10 cellular contexts compared by ENCODE assay signal in the genomic region with DNA sequence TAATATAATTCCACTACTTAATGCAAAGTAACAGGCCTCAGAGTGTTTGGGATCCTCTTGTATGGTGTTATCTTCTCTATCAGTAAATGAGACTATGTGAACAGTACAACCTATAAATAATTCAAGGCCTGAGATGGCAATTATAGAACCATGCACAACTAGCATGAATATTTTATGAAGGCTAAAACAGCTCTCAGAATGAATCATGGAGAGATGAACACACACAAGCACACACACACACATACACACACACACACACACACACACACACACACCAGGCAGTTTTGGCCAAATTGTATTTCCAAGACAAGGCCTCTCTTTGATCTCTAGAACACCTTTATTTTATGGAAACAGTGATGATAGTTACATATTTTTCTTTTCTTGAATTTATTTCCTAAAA.
DNase-seq lines count a peak whose midpoint lies in the region; ATAC-seq and TF ChIP-seq lines count a peak whose summit lies in the region.
"Had no signal": no experiment of that assay in that cellular context is flagged by ENCODE, and none has a peak within 500 bp of the region (broad histone marks: within the 10 kb centered on the region; RNA-seq: fewer than 3 reads in every experiment).

No MANE protein-coding gene starts in this region.

- peak overlapping the region; percentile 86 for H3K27ac Mint-ChIP-seq in osteocyte (ENCODE audit: unreplicated experiment)

- no peaks in the 10 kb centered on the region for H3K9me3 Mint-ChIP-seq in osteocyte (ENCODE audit: unreplicated experiment)

- no peak for TF ChIP-seq CTCF in osteocyte (IDR thresholded peaks at IDR 0.05)
- TF ChIP-seq CTCF in left lung (IDR thresholded peaks at IDR 0.05), result no peak

- no peak overlapping the region for H2AFZ ChIP-seq in Karpas-422 (ENCODE audit: low read length)

- H3K4me1 Mint-ChIP-seq in osteocyte (ENCODE audit: unreplicated experiment), result peaks cover 80% of the 10 kb centered on the region

- H3K9ac ChIP-seq in Karpas-422 (ENCODE audit: low read length), result peak overlapping the region; percentile 64
- H3K9ac ChIP-seq in adipocyte (ENCODE audit: low read length), result peak overlapping the region; percentile 37

- H3K36me3 ChIP-seq in Karpas-422 (ENCODE audit: insufficient read depth, low read length) (0 out of 2 replicates have a peak, but pooled peaks cover 2% of the 10 kb centered on the region), adipocyte (ENCODE audit: control insufficient read depth, insufficient read depth, low read length, severe bottlenecking) (no peaks in the 10 kb centered on the region), left lung (no peaks in the 10 kb centered on the region)

- no peaks in the 10 kb centered on the region for H3K27me3 Mint-ChIP-seq in osteocyte (ENCODE audit: unreplicated experiment)

- peak overlapping the region; percentile 98 for H3K27ac ChIP-seq in Karpas-422 (ENCODE audit: low read length)
- peak overlapping the region in 1 of 2 donors; percentile 34 for H3K27ac ChIP-seq in left lung
- H3K27ac ChIP-seq: 22Rv1 had no signal

- peak overlapping the region; percentile 63 for H3K4me3 Mint-ChIP-seq in osteocyte (ENCODE audit: unreplicated experiment)

- peak overlapping the region; percentile 65 for H3K4me2 ChIP-seq in Karpas-422 (ENCODE audit: low read depth, low read length, poor library complexity, severe bottlenecking)

- H3K79me2 ChIP-seq in Karpas-422 (ENCODE audit: low read length), result peaks cover 80% of the 10 kb centered on the region

- peak; percentile 37 for DNase-seq in DMS153 (lab: John Stamatoyannopoulos, UW)
- DNase-seq in DMS153 treated with DMSO at 0.1 percent for 48 hours (lab: John Stamatoyannopoulos, UW; ENCODE audit: unreplicated experiment), result no peak
- DNase-seq in Karpas-422, result peak; percentile 65
- DNase-seq in adipocyte (ENCODE audit: low read depth), result peak; percentile 11
- DNase-seq in osteocyte (ENCODE audit: extremely low spot score, unreplicated experiment), result no peak
- DNase-seq in left lung, result no peak
- DNase-seq in NCI-H1436 treated with DMSO at 0.1 percent for 48 hours (lab: John Stamatoyannopoulos, UW), result no peak
- DNase-seq: posterior cingulate gyrus had no signal

- H3K4me3 ChIP-seq in Karpas-422 (ENCODE audit: low read length) (peak overlapping the region; percentile 54), adipocyte (ENCODE audit: low read length) (peak overlapping the region; percentile 59), left lung (no peak overlapping the region)

- H3K9me2 ChIP-seq in Karpas-422 (replicated peaks; ENCODE audit: insufficient read depth, low read length), result no peaks in the 10 kb centered on the region

- peaks cover 8% of the 10 kb centered on the region for H3K36me3 Mint-ChIP-seq in osteocyte (ENCODE audit: unreplicated experiment)

- intact Hi-C loops in left lung (cut with DNase I), result no loop called here

- H3K4me1 ChIP-seq in Karpas-422 (ENCODE audit: low read length), result peaks cover 100% of the 10 kb centered on the region
- H3K4me1 ChIP-seq in adipocyte (ENCODE audit: control insufficient read depth, insufficient read depth, low read length), result peaks cover 65% of the 10 kb centered on the region
- H3K4me1 ChIP-seq in left lung, result peaks cover 0 to 6% of the 10 kb centered on the region in 2 donors

- ATAC-seq in left lung (no peak), HG03039 (IDR thresholded peaks at IDR 0.05; ENCODE audit: unreplicated experiment) (no peak)

- H4K20me1 ChIP-seq in Karpas-422 (ENCODE audit: insufficient read depth, low read depth, low read length), result no peaks in the 10 kb centered on the region

- H3K27me3 ChIP-seq in Karpas-422 (ENCODE audit: low read length) (no peaks in the 10 kb centered on the region), adipocyte (replicated peaks; ENCODE audit: control insufficient read depth, insufficient read depth, low read length) (no peaks in the 10 kb centered on the region), left lung (no peaks in the 10 kb centered on the region)

- no peaks in the 10 kb centered on the region for H3K9me3 ChIP-seq in Karpas-422 (ENCODE audit: low read length)
- no peaks in the 10 kb centered on the region for H3K9me3 ChIP-seq in adipocyte (ENCODE audit: control insufficient read depth, low read length)
- no peaks in the 10 kb centered on the region for H3K9me3 ChIP-seq in left lung

Comparison
In these comparisons a context has a peak if more than half of its experiments do, and no peak if none do; other contexts are left out.
1. DNase-seq: peak in DMS153 (single experiment), Karpas-422 (single experiment) and adipocyte (single experiment); none in DMS153 treated with DMSO at 0.1 percent for 48 hours (single experiment), osteocyte (single experiment), left lung (0 of 2) and NCI-H1436 treated with DMSO at 0.1 percent for 48 hours (single experiment).
2. H3K4me3 ChIP-seq: peak in Karpas-422 (single experiment) and adipocyte (single experiment); none in left lung (0 of 2).